ENCODE assay signal across 16 cellular contexts in genomic region chr11:9176136-9176535, GRCh38.
"Had no signal": no experiment of that assay in that cellular context is flagged by ENCODE, and none has a peak within 500 bp of the region (broad histone marks: within the 10 kb centered on the region; RNA-seq: fewer than 3 reads in every experiment).

No MANE protein-coding gene starts in this region.

- H3K9me3 ChIP-seq: ascending aorta, lower lobe of right lung, ovary, right lobe of liver, testis, upper lobe of left lung had no signal

- DNase-seq: activated effector memory CD4-positive, alpha-beta T cell treated with anti-CD3 and anti-CD28 coated beads, Interleukin-2, amount 50 U/mL, for 16 hours; activated naive CD8-positive, alpha-beta T cell treated with anti-CD3 and anti-CD28 coated beads, Interleukin-2, amount 50 U/mL, for 24 hours; activated T-cell treated with anti-CD3 and anti-CD28 coated beads, Interleukin-2, amount 50 U/mL, for 1 hour; erythroblast; left colon; lower lobe of right lung; ovary; right lobe of liver; stimulated activated CD4-positive, alpha-beta T cell treated with anti-CD3 and anti-CD28 coated beads, Interleukin-4, amount 100 ng/mL, for 4 hours; stimulated activated CD8-positive, alpha-beta memory T cell treated with anti-CD3 and anti-CD28 coated beads, Interleukin-4, amount 100 ng/mL, for 48 hours; stimulated activated naive CD8-positive, alpha-beta T cell treated with anti-CD3 and anti-CD28 coated beads, Interleukin-15, Interleukin-2, amounts not matched to agents 100 U/mL and 50 U/mL, for 24 hours; testis; upper lobe of left lung had no signal

- H3K4me2 ChIP-seq: smooth muscle cell had no signal

- H3K27me3 Mint-ChIP-seq: activated naive CD8-positive, alpha-beta T cell treated with anti-CD3 and anti-CD28 coated beads, Interleukin-2, amount 50 U/mL, for 24 hours had no signal

- H3K36me3 ChIP-seq: ovary had no signal

- H3K4me1 ChIP-seq: ascending aorta, lower lobe of right lung, right lobe of liver, testis had no signal

- ATAC-seq: activated naive CD8-positive, alpha-beta T cell treated with anti-CD3 and anti-CD28 coated beads, Interleukin-2, amount 50 U/mL, for 24 hours; left colon; lower lobe of right lung; right lobe of liver had no signal

- H3K27ac Mint-ChIP-seq: activated naive CD8-positive, alpha-beta T cell treated with anti-CD3 and anti-CD28 coated beads, Interleukin-2, amount 50 U/mL, for 24 hours; T-helper 2 cell treated with Interferon-gamma antibody and Interleukin-4, amounts not matched to agents 5 μg/mL and 100 μg/mL, for 36 hours had no signal

- H3K4me3 Mint-ChIP-seq: activated naive CD8-positive, alpha-beta T cell treated with anti-CD3 and anti-CD28 coated beads, Interleukin-2, amount 50 U/mL, for 24 hours; T-helper 2 cell treated with Interferon-gamma antibody and Interleukin-4, amounts not matched to agents 5 μg/mL and 100 μg/mL, for 36 hours had no signal

- H3K4me3 ChIP-seq: ascending aorta, lower lobe of right lung, ovary, right lobe of liver, smooth muscle cell, testis, upper lobe of left lung had no signal

- H3K27me3 ChIP-seq: ascending aorta, ovary, right lobe of liver, testis, upper lobe of left lung had no signal

- H3K27ac ChIP-seq: ascending aorta, lower lobe of right lung, ovary, right lobe of liver, testis, upper lobe of left lung had no signal

- H3K9me3 Mint-ChIP-seq: activated naive CD8-positive, alpha-beta T cell treated with anti-CD3 and anti-CD28 coated beads, Interleukin-2, amount 50 U/mL, for 24 hours had no signal

- H3K4me1 Mint-ChIP-seq: activated naive CD8-positive, alpha-beta T cell treated with anti-CD3 and anti-CD28 coated beads, Interleukin-2, amount 50 U/mL, for 24 hours had no signal
